15 cellular contexts compared by ENCODE assay signal in genomic region chr4:114082348-114082747, GRCh38.
DNase-seq lines count a peak whose midpoint lies in the region; ATAC-seq and TF ChIP-seq lines count a peak whose summit lies in the region.
"Had no signal": no experiment of that assay in that cellular context is flagged by ENCODE, and none has a peak within 500 bp of the region (broad histone marks: within the 10 kb centered on the region; RNA-seq: fewer than 3 reads in every experiment).

No MANE protein-coding gene starts in this region.

- DNase-seq in AG20443 (ENCODE audit: low spot score) (peak; percentile 25), SK-N-SH (no peak), fibroblast of peridontal ligament (ENCODE audit: extremely low read depth) (peak; percentile 32), BE2C (no peak), left ventricle myocardium inferior (no peak), mucosa of gallbladder (ENCODE audit: low spot score) (no peak)
- DNase-seq: ACHN; Caco-2; CD8-positive, alpha-beta memory T cell; DMS53; KG1 had no signal

- H4K20me1 ChIP-seq in SK-N-SH (ENCODE audit: insufficient read depth) = no peaks in the 10 kb centered on the region
- H4K20me1 ChIP-seq: BLaER1 had no signal

- TF ChIP-seq EP300 in SK-N-SH (IDR thresholded peaks at IDR 0.05; ENCODE audit: borderline replicate concordance in 1 of 2, low read depth in 1 of 2, low read length in 1 of 2) = 0 out of 4 replicates have a peak, but pooled peaks of 1 of the 2 experiments have one; percentile 16

- H3K9me2 ChIP-seq in SK-N-SH = no peaks in the 10 kb centered on the region

- H3K9me3 ChIP-seq in SK-N-SH (no peaks in the 10 kb centered on the region), BE2C (no peaks in the 10 kb centered on the region), left ventricle myocardium inferior (replicated peaks) (no peaks in the 10 kb centered on the region)
- H3K9me3 ChIP-seq: BLaER1, Caco-2 had no signal

- H3K36me3 ChIP-seq in SK-N-SH (replicated peaks in 1 of 2; ENCODE audit: control insufficient read depth in 1 of 2, insufficient read depth in 2 of 2, low read length in 1 of 2) (no peaks in the 10 kb centered on the region), BE2C (no peaks in the 10 kb centered on the region), left ventricle myocardium inferior (no peaks in the 10 kb centered on the region)
- H3K36me3 ChIP-seq: BLaER1 had no signal

- H3K27me3 ChIP-seq in SK-N-SH (ENCODE audit: insufficient read depth) = no peaks in the 10 kb centered on the region
- no peaks in the 10 kb centered on the region for H3K27me3 ChIP-seq in BE2C
- no peaks in the 10 kb centered on the region for H3K27me3 ChIP-seq in left ventricle myocardium inferior (ENCODE audit: low read depth)
- H3K27me3 ChIP-seq: BLaER1 had no signal

- peak overlapping the region in 1 of 2 experiments; percentile 47; a peak in 1 of 4 replicates for H3K27ac ChIP-seq in SK-N-SH (ENCODE audit: low read depth in 2 of 2, low read length in 1 of 2)
- H3K27ac ChIP-seq in left ventricle myocardium inferior (replicated peaks) = no peak overlapping the region
- H3K27ac ChIP-seq: BLaER1 had no signal

- 73% methylated on average over 6 of the region's 6 CpGs for WGBS in SK-N-SH (ENCODE audit: low lambda C conversion rate)

- TF ChIP-seq RAD21 in SK-N-SH (IDR thresholded peaks at IDR 0.05; ENCODE audit: low read length) = no peak

- H2AFZ ChIP-seq in SK-N-SH (ENCODE audit: low read depth) = no peak overlapping the region

- ATAC-seq in HG03378 (IDR thresholded peaks at IDR 0.05; ENCODE audit: unreplicated experiment) = no peak
- ATAC-seq: GM12878, HCT116 had no signal

- H3F3A ChIP-seq in SK-N-SH (replicated peaks; ENCODE audit: insufficient read depth) = peaks cover 36% of the 10 kb centered on the region

- POLR2A ChIA-PET in SK-N-SH (lab: Yijun Ruan, JAX) = no interaction called here

- no peak overlapping the region for H3K4me3 ChIP-seq in SK-N-SH (ENCODE audit: low read depth in 2 of 2, low read length in 1 of 2)
- H3K4me3 ChIP-seq in BE2C (ENCODE audit: low read depth, low read length) = no peak overlapping the region
- no peak overlapping the region for H3K4me3 ChIP-seq in left ventricle myocardium inferior
- H3K4me3 ChIP-seq: BLaER1, GM12878 had no signal

- no peak overlapping the region for H3K9ac ChIP-seq in SK-N-SH
- H3K9ac ChIP-seq: BLaER1 had no signal

- H3K4me2 ChIP-seq in SK-N-SH = no peak overlapping the region; the same call in 1 of the 2 replicates
- H3K4me2 ChIP-seq: BLaER1 had no signal

- CTCF ChIA-PET in SK-N-SH (lab: Yijun Ruan, JAX) = interaction anchor here (0.7 to 0.8 kb wide), 2 partner anchors 248 to 1317 kb away, joined by 3 to 4 read pairs; no protein-coding TSS in a partner anchor

- no peaks in the 10 kb centered on the region for H3K79me2 ChIP-seq in SK-N-SH (ENCODE audit: insufficient read depth)

- TF ChIP-seq CTCF in SK-N-SH (IDR thresholded peaks at IDR 0.05) (no peak), BE2C (IDR thresholded peaks at IDR 0.05; ENCODE audit: low read depth, low read length) (no peak), left ventricle myocardium inferior (IDR thresholded peaks at IDR 0.05; ENCODE audit: borderline replicate concordance) (no peak)

- intact Hi-C loops in left ventricle myocardium inferior (cut with micrococcal nuclease) = no loop called here

- peaks cover 0 to 30% of the 10 kb centered on the region in 2 experiments for H3K4me1 ChIP-seq in SK-N-SH (ENCODE audit: control insufficient read depth in 1 of 2, insufficient read depth in 2 of 2, low read depth in 1 of 2, low read length in 1 of 2)
- no peaks in the 10 kb centered on the region for H3K4me1 ChIP-seq in BE2C
- H3K4me1 ChIP-seq in left ventricle myocardium inferior = no peaks in the 10 kb centered on the region
- H3K4me1 ChIP-seq: BLaER1, Caco-2 had no signal

TF ChIP-seq in SK-N-SH, 30 proteins besides CTCF, POLR2A, EP300 and RAD21:
- peak; percentile 76 for TF ChIP-seq TCF12 (IDR thresholded peaks at IDR 0.05)
- TF ChIP-seq PBX3 (IDR thresholded peaks at IDR 0.05) = no peak

Comparison
In these comparisons a context has a peak if more than half of its experiments do, and no peak if none do; other contexts are left out.
1. DNase-seq: peak in AG20443 (single experiment) and fibroblast of peridontal ligament (single experiment); none in SK-N-SH (single experiment), BE2C (single experiment), left ventricle myocardium inferior (single experiment) and mucosa of gallbladder (single experiment).